In the genomic region with DNA sequence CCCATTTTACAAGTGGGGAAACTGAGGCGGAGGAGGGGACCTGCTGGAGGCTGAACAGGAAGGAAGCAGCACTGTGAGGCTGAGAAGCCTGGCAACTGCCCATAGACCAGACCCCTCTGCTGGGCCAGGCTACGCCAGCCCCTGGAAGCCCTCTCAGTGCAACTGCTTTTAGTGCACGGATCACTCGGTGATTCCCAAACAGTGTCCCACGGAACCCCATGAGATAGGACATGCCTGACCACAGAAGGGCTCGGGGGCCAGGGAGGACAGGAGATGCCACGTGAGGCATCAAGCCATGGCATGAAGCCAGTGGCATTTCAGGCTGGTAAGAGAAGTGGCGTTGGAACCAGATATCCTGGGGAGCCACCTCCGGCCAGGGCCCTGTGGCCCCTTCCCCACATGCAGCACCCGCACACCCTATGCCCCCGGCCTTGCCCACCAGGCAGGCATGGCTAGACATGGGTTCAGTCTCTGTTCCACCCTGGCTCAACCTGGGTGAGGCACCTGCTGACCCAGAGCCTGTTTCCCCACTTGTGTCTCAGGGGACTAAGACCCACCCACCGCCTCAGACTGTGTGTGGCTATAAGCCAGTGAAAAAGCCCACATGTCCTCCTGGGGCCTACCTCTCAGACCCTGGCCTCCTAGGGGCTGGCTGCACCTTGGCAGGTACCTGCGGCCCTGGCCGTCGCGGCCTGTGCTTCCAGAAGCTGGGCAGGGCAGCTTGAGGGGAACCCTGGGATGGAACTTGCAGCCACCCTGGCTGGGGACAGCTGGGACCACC, we compare ENCODE assay signal across 25 cellular contexts.
DNase-seq lines count a peak whose midpoint lies in the region; ATAC-seq, FAIRE-seq and TF ChIP-seq lines count a peak whose summit lies in the region.
"Had no signal": no experiment of that assay in that cellular context is flagged by ENCODE, and none has a peak within 500 bp of the region (broad histone marks: within the 10 kb centered on the region; RNA-seq: fewer than 3 reads in every experiment).

No MANE protein-coding gene starts in this region.

- H3K36me3 Mint-ChIP-seq in astrocyte (ENCODE audit: low read depth, unreplicated experiment) = no peaks in the 10 kb centered on the region
- H3K36me3 Mint-ChIP-seq: IgD-negative memory B cell had no signal

- H3K27me3 ChIP-seq in BLaER1 (peaks cover 46% of the 10 kb centered on the region), astrocyte (ENCODE audit: insufficient read depth, low read length) (peaks cover 6% of the 10 kb centered on the region)
- H3K27me3 ChIP-seq: Peyer's patch had no signal

- H3K27me3 Mint-ChIP-seq in astrocyte (ENCODE audit: low read depth, unreplicated experiment) = peaks cover 33% of the 10 kb centered on the region

- H4K20me1 ChIP-seq in BLaER1 (peaks cover 40% of the 10 kb centered on the region), astrocyte (ENCODE audit: insufficient read depth, low read length) (no peaks in the 10 kb centered on the region)

- H3K9me3 ChIP-seq in BLaER1 (no peaks in the 10 kb centered on the region), astrocyte (ENCODE audit: insufficient read depth, low read depth, low read length) (no peaks in the 10 kb centered on the region)
- H3K9me3 ChIP-seq: A549, Peyer's patch had no signal

- H3K4me3 ChIP-seq in BLaER1 (no peak overlapping the region), astrocyte (ENCODE audit: insufficient read depth, low read depth, low read length) (no peak overlapping the region)
- H3K4me3 ChIP-seq: A549, Peyer's patch had no signal

- H3K4me1 Mint-ChIP-seq in astrocyte (ENCODE audit: low read depth, unreplicated experiment) = no peaks in the 10 kb centered on the region
- H3K4me1 Mint-ChIP-seq: IgD-negative memory B cell had no signal

- no peak overlapping the region for H3K9ac ChIP-seq in BLaER1
- H3K9ac ChIP-seq in astrocyte (ENCODE audit: low read length) = no peak overlapping the region

- no peak for DNase-seq in astrocyte (ENCODE audit: low read depth)
- peak; percentile 24 for DNase-seq in left ventricle myocardium superior
- DNase-seq in posterior vena cava (ENCODE audit: low spot score) = peak; percentile 72
- no peak for DNase-seq in GF-D8 (lab: John Stamatoyannopoulos, UW)
- no peak for DNase-seq in islet precursor cell
- DNase-seq in NCI-H748 treated with DMSO at 0.1 percent for 48 hours (lab: John Stamatoyannopoulos, UW) = no peak
- no peak for DNase-seq in kidney glomerular epithelial cell (lab: John Stamatoyannopoulos, UW)
- DNase-seq: H9, Karpas-422, NCI-H1048, NCI-H1436, NCI-H1930, NCI-H2171, NCI-H446, NCI-H69, Peyer's patch, SHP77 had no signal

- H3K36me3 ChIP-seq in BLaER1 (no peaks in the 10 kb centered on the region), astrocyte (ENCODE audit: insufficient read depth, low read length) (no peaks in the 10 kb centered on the region)
- H3K36me3 ChIP-seq: Peyer's patch had no signal

- no peak overlapping the region for H3K27ac Mint-ChIP-seq in astrocyte (ENCODE audit: unreplicated experiment)
- H3K27ac Mint-ChIP-seq: H9, IgD-negative memory B cell had no signal

- H3K27ac ChIP-seq in BLaER1 (no peak overlapping the region), astrocyte (ENCODE audit: low read depth, low read length) (no peak overlapping the region)
- H3K27ac ChIP-seq: C4-2B, Peyer's patch had no signal

- no peaks in the 10 kb centered on the region for H3K79me2 ChIP-seq in astrocyte (ENCODE audit: insufficient read depth, low read length)

- H3K4me2 ChIP-seq in BLaER1 = peak overlapping the region; percentile 73
- H3K4me2 ChIP-seq in astrocyte (ENCODE audit: low read length) = peak overlapping the region; percentile 9
- H3K4me2 ChIP-seq: A549 had no signal

- no peaks in the 10 kb centered on the region for H3K9me3 Mint-ChIP-seq in astrocyte (ENCODE audit: unreplicated experiment)
- H3K9me3 Mint-ChIP-seq: H9 had no signal

- no peak for TF ChIP-seq CTCF in astrocyte (IDR thresholded peaks at IDR 0.05; ENCODE audit: insufficient read depth, low read depth, low read length)

- FAIRE-seq in astrocyte (lab: Jason Lieb, UNC) = no peak
- FAIRE-seq: A549, D721Med, GM12892, HTR-8/SVneo had no signal

- ATAC-seq in left ventricle myocardium superior = no peak
- ATAC-seq: A549, SK-N-SH treated with all-trans-retinoic acid at 6 μM for 48 hours had no signal

- H3K4me1 ChIP-seq in BLaER1 = peaks cover 40% of the 10 kb centered on the region
- H3K4me1 ChIP-seq in astrocyte (ENCODE audit: insufficient read depth, low read length) = peaks cover 21% of the 10 kb centered on the region
- H3K4me1 ChIP-seq: Peyer's patch had no signal

- intact Hi-C loops in left ventricle myocardium superior (cut with micrococcal nuclease) = no loop called here
- intact Hi-C loops in posterior vena cava (cut with DNase I) = no loop called here

- H3K4me3 Mint-ChIP-seq in astrocyte (ENCODE audit: unreplicated experiment) = no peak overlapping the region
- H3K4me3 Mint-ChIP-seq: H9, IgD-negative memory B cell had no signal

- no peak overlapping the region for H2AFZ ChIP-seq in astrocyte (ENCODE audit: low read depth, low read length)

Comparison
In these comparisons a context has a peak if more than half of its experiments do, and no peak if none do; other contexts are left out.
1. DNase-seq: peak in left ventricle myocardium superior (single experiment) and posterior vena cava (single experiment); none in astrocyte (single experiment), GF-D8 (single experiment), islet precursor cell (single experiment), NCI-H748 treated with DMSO at 0.1 percent for 48 hours (single experiment) and kidney glomerular epithelial cell (single experiment).